In genomic region chr11:47093541-47093940, GRCh38 we compare ENCODE assay signal across 29 cellular contexts.
"Had no signal": no experiment of that assay in that cellular context is flagged by ENCODE, and none has a peak within 500 bp of the region (broad histone marks: within the 10 kb centered on the region; RNA-seq: fewer than 3 reads in every experiment).

No MANE protein-coding gene starts in this region.

- H3K27me3 ChIP-seq: stomach, suprapubic skin, testis, thyroid gland, tibial artery, tibial nerve, transverse colon, upper lobe of left lung, upper lobe of right lung, uterus, vagina had no signal

- H3K27ac Mint-ChIP-seq: stimulated activated effector memory CD8-positive, alpha-beta T cell treated with anti-CD3 and anti-CD28 coated beads, Interleukin-12 subunit alpha, Interleukin-12 subunit beta, amount 100 ng/mL, for 72 hours; stimulated activated memory B cell treated with anti-CD40 and anti-IgM and Interleukin-4, amounts not matched to agents 10 μg/mL and 1 μg/mL and 100 μg/mL, for 72 hours; stimulated activated naive B cell treated with anti-CD40 and anti-IgM and Interleukin-4, amounts not matched to agents 10 μg/mL and 1 μg/mL and 100 μg/mL, for 72 hours; stimulated activated naive CD8-positive, alpha-beta T cell treated with anti-CD3 and anti-CD28 coated beads, Interleukin-15, amount 100 ng/mL, for 72 hours; stimulated activated naive CD8-positive, alpha-beta T cell treated with anti-CD3 and anti-CD28 coated beads, Interleukin-15, Interleukin-2, amounts not matched to agents 100 ng/mL and 50 ng/mL, for 24 hours; type B pancreatic cell had no signal

- DNase-seq: stimulated activated CD4-positive, alpha-beta T cell treated with anti-CD3 and anti-CD28 coated beads, Interleukin-2, amount 100 ng/mL, for 48 hours; stimulated activated CD4-positive, alpha-beta T cell treated with anti-CD3 and anti-CD28 coated beads, Interleukin-4, amount 100 ng/mL, for 1 hour; stimulated activated CD4-positive, alpha-beta T cell treated with anti-CD3 and anti-CD28 coated beads, Interleukin-4, amount 100 ng/mL, for 24 hours; stimulated activated CD4-positive, alpha-beta T cell treated with anti-CD3 and anti-CD28 coated beads, Interleukin-4, amount 100 ng/mL, for 4 hours; stimulated activated CD8-positive, alpha-beta memory T cell treated with anti-CD3 and anti-CD28 coated beads, Interleukin-4, amount 100 ng/mL, for 48 hours; stimulated activated naive B cell treated with anti-CD40 and anti-IgM and Interleukin-4, amounts not matched to agents 10 μg/mL and 1 μg/mL and 100 μg/mL, for 72 hours; stimulated activated naive CD4-positive, alpha-beta T cell; stimulated activated naive CD4-positive, alpha-beta T cell treated with Interleukin-2 at 50 U/mL for 16 hours; stimulated activated naive CD8-positive, alpha-beta T cell treated with anti-CD3 and anti-CD28 coated beads, Interleukin-15, amount 100 ng/mL, for 72 hours; stimulated activated naive CD8-positive, alpha-beta T cell treated with anti-CD3 and anti-CD28 coated beads, Interleukin-15, Interleukin-2, amounts not matched to agents 100 U/mL and 50 U/mL, for 24 hours; stomach; substantia nigra; testis; thyroid gland; tibial artery; transverse colon; trophoblast cell; upper lobe of left lung; upper lobe of right lung; uterus had no signal

- H3K4me1 Mint-ChIP-seq: stimulated activated effector memory CD8-positive, alpha-beta T cell treated with anti-CD3 and anti-CD28 coated beads, Interleukin-12 subunit alpha, Interleukin-12 subunit beta, amount 100 ng/mL, for 72 hours; stimulated activated memory B cell treated with anti-CD40 and anti-IgM and Interleukin-4, amounts not matched to agents 10 μg/mL and 1 μg/mL and 100 μg/mL, for 72 hours; stimulated activated naive B cell treated with anti-CD40 and anti-IgM and Interleukin-4, amounts not matched to agents 10 μg/mL and 1 μg/mL and 100 μg/mL, for 72 hours; stimulated activated naive CD8-positive, alpha-beta T cell treated with anti-CD3 and anti-CD28 coated beads, Interleukin-15, amount 100 ng/mL, for 72 hours had no signal

- H3K4me3 ChIP-seq: stomach, suprapubic skin, testis, thoracic aorta, thyroid gland, tibial artery, tibial nerve, transverse colon, upper lobe of left lung, upper lobe of right lung, uterus, vagina had no signal

- H3K27me3 Mint-ChIP-seq: stimulated activated memory B cell treated with anti-CD40 and anti-IgM and Interleukin-4, amounts not matched to agents 10 μg/mL and 1 μg/mL and 100 μg/mL, for 72 hours; stimulated activated naive B cell treated with anti-CD40 and anti-IgM and Interleukin-4, amounts not matched to agents 10 μg/mL and 1 μg/mL and 100 μg/mL, for 72 hours; stimulated activated naive CD8-positive, alpha-beta T cell treated with anti-CD3 and anti-CD28 coated beads, Interleukin-15, amount 100 ng/mL, for 72 hours; stimulated activated naive CD8-positive, alpha-beta T cell treated with anti-CD3 and anti-CD28 coated beads, Interleukin-15, Interleukin-2, amounts not matched to agents 100 ng/mL and 50 ng/mL, for 24 hours; type B pancreatic cell had no signal

- FAIRE-seq: urothelium cell line had no signal

- H3K9me3 Mint-ChIP-seq: stimulated activated effector memory CD8-positive, alpha-beta T cell treated with anti-CD3 and anti-CD28 coated beads, Interleukin-12 subunit alpha, Interleukin-12 subunit beta, amount 100 ng/mL, for 72 hours; stimulated activated memory B cell treated with anti-CD40 and anti-IgM and Interleukin-4, amounts not matched to agents 10 μg/mL and 1 μg/mL and 100 μg/mL, for 72 hours; stimulated activated naive B cell treated with anti-CD40 and anti-IgM and Interleukin-4, amounts not matched to agents 10 μg/mL and 1 μg/mL and 100 μg/mL, for 72 hours; stimulated activated naive CD8-positive, alpha-beta T cell treated with anti-CD3 and anti-CD28 coated beads, Interleukin-15, amount 100 ng/mL, for 72 hours; stimulated activated naive CD8-positive, alpha-beta T cell treated with anti-CD3 and anti-CD28 coated beads, Interleukin-15, Interleukin-2, amounts not matched to agents 100 ng/mL and 50 ng/mL, for 24 hours; type B pancreatic cell had no signal

- ATAC-seq: stimulated activated effector memory CD8-positive, alpha-beta T cell treated with anti-CD3 and anti-CD28 coated beads, Interleukin-12 subunit alpha, Interleukin-12 subunit beta, amount 100 ng/mL, for 72 hours; stimulated activated memory B cell treated with anti-CD40 and anti-IgM and Interleukin-4, amounts not matched to agents 10 μg/mL and 1 μg/mL and 100 μg/mL, for 72 hours; stimulated activated naive B cell treated with anti-CD40 and anti-IgM and Interleukin-4, amounts not matched to agents 10 μg/mL and 1 μg/mL and 100 μg/mL, for 72 hours; stimulated activated naive CD8-positive, alpha-beta T cell treated with anti-CD3 and anti-CD28 coated beads, Interleukin-15, amount 100 ng/mL, for 72 hours; stimulated activated naive CD8-positive, alpha-beta T cell treated with anti-CD3 and anti-CD28 coated beads, Interleukin-15, Interleukin-2, amounts not matched to agents 100 U/mL and 50 U/mL, for 24 hours; upper lobe of right lung had no signal

- H3K36me3 Mint-ChIP-seq: stimulated activated effector memory CD8-positive, alpha-beta T cell treated with anti-CD3 and anti-CD28 coated beads, Interleukin-12 subunit alpha, Interleukin-12 subunit beta, amount 100 ng/mL, for 72 hours; stimulated activated memory B cell treated with anti-CD40 and anti-IgM and Interleukin-4, amounts not matched to agents 10 μg/mL and 1 μg/mL and 100 μg/mL, for 72 hours had no signal

- H3K9me3 ChIP-seq: stomach, suprapubic skin, testis, thoracic aorta, thyroid gland, tibial nerve, transverse colon, upper lobe of left lung, upper lobe of right lung, uterus, vagina had no signal

- H3K36me3 ChIP-seq: stomach, suprapubic skin, thoracic aorta, thyroid gland, tibial artery, tibial nerve, transverse colon, upper lobe of left lung, upper lobe of right lung, uterus, vagina had no signal

- H3K27ac ChIP-seq: stomach, suprapubic skin, testis, thoracic aorta, thyroid gland, tibial artery, tibial nerve, transverse colon, upper lobe of left lung, upper lobe of right lung, uterus, vagina had no signal

- H3K4me1 ChIP-seq: suprapubic skin, testis, tibial artery, transverse colon, upper lobe of left lung, uterus, vagina had no signal

- H3K4me3 Mint-ChIP-seq: stimulated activated effector memory CD8-positive, alpha-beta T cell treated with anti-CD3 and anti-CD28 coated beads, Interleukin-12 subunit alpha, Interleukin-12 subunit beta, amount 100 ng/mL, for 72 hours; stimulated activated memory B cell treated with anti-CD40 and anti-IgM and Interleukin-4, amounts not matched to agents 10 μg/mL and 1 μg/mL and 100 μg/mL, for 72 hours; stimulated activated naive B cell treated with anti-CD40 and anti-IgM and Interleukin-4, amounts not matched to agents 10 μg/mL and 1 μg/mL and 100 μg/mL, for 72 hours; stimulated activated naive CD8-positive, alpha-beta T cell treated with anti-CD3 and anti-CD28 coated beads, Interleukin-15, amount 100 ng/mL, for 72 hours; stimulated activated naive CD8-positive, alpha-beta T cell treated with anti-CD3 and anti-CD28 coated beads, Interleukin-15, Interleukin-2, amounts not matched to agents 100 ng/mL and 50 ng/mL, for 24 hours; type B pancreatic cell had no signal
